In the genomic region with DNA sequence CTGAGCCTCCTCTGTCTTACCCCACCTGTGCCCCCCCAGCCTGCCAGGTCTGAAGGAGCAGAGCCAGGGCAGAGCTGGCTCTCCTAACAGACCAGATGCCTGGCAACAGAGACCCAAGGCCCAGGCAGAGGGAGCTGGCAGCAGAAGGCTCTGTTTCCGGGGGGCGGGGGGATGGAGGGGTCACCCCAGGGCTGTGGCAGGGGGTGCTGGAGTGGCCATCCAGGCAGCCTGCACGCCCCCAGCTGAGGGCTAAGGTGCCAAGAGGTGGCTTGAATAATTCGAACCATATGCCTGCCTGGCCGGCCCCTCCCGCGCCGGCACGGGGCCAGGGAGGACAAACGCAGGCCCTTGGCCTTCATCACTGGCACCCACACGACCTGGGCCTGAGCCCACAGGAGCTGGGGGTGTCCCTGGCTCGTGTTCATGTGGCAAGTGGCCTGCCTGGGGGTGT, we compare ENCODE assay signal across 14 cellular contexts. TPM values are rescaled to one million over a fixed set of nuclear protein-coding genes. Genes with fewer than 3 reads are reported as not detected.
DNase-seq lines count a peak whose midpoint lies in the region; ATAC-seq and TF ChIP-seq lines count a peak whose summit lies in the region.
"Had no signal": no experiment of that assay in that cellular context is flagged by ENCODE, and none has a peak within 500 bp of the region (broad histone marks: within the 10 kb centered on the region; RNA-seq: fewer than 3 reads in every experiment).

No MANE protein-coding gene starts in this region.

- H3K36me3 Mint-ChIP-seq in chondrocyte (ENCODE audit: low read depth): no peaks in the 10 kb centered on the region
- H3K36me3 Mint-ChIP-seq: CD4-positive, alpha-beta memory T cell had no signal

- ATAC-seq in SK-N-SH treated with all-trans-retinoic acid at 6 μM for 48 hours (peak; percentile 53), HG03565 (IDR thresholded peaks at IDR 0.05; ENCODE audit: unreplicated experiment) (no peak), GM21786 (IDR thresholded peaks at IDR 0.05; ENCODE audit: unreplicated experiment) (no peak)
- ATAC-seq: K562 had no signal

- DNase-seq in AG20443 (ENCODE audit: low spot score) (peak; percentile 50), GM03348 (ENCODE audit: low spot score) (peak; percentile 62), islet precursor cell (peak; percentile 36), chondrocyte (ENCODE audit: low spot score) (no peak), epidermal melanocyte (ENCODE audit: insufficient read length, low spot score) (no peak)
- DNase-seq: CD4-positive, alpha-beta memory T cell; HCEC 1CT; NCI-H2227 treated with DMSO at 0.1 percent for 48 hours; NCI-H69 had no signal

- TF ChIP-seq CTCF in chondrocyte (IDR thresholded peaks at IDR 0.05): no peak

- no peaks in the 10 kb centered on the region for H3K9me3 Mint-ChIP-seq in chondrocyte (ENCODE audit: low read depth)
- H3K9me3 Mint-ChIP-seq: CD4-positive, alpha-beta memory T cell had no signal

- no peak overlapping the region for H3K27ac Mint-ChIP-seq in chondrocyte (ENCODE audit: unreplicated experiment)
- H3K27ac Mint-ChIP-seq: CD4-positive, alpha-beta memory T cell had no signal

- no peak overlapping the region for H3K4me3 Mint-ChIP-seq in chondrocyte (ENCODE audit: unreplicated experiment)
- H3K4me3 Mint-ChIP-seq: CD4-positive, alpha-beta memory T cell had no signal

- H3K27me3 Mint-ChIP-seq in chondrocyte (ENCODE audit: low read depth): no peaks in the 10 kb centered on the region

- H3K4me1 Mint-ChIP-seq in chondrocyte (ENCODE audit: low read depth): peaks cover 13% of the 10 kb centered on the region
- H3K4me1 Mint-ChIP-seq: CD4-positive, alpha-beta memory T cell had no signal

TF ChIP-seq in SK-N-SH treated with all-trans-retinoic acid at 6 μM for 48 hours, 23 proteins besides CTCF, POLR2A, EP300 and RAD21:
- TF ChIP-seq TCF4 (CRISPR knock-in tag; IDR thresholded peaks at IDR 0.05; ENCODE audit: borderline replicate concordance) (0 out of 2 replicates have a peak, but pooled peaks have one; percentile 68), CSDC2 (CRISPR knock-in tag; IDR thresholded peaks at IDR 0.05) (no peak), ESRRG (CRISPR knock-in tag; IDR thresholded peaks at IDR 0.05) (no peak)

RNA-seq across cellular contexts. Expression of a gene that starts 16.0 kb away (rescaled TPM):
- 32.4 to 50.5 TPM (median 33.6 TPM) in 3 replicates for total RNA-seq in chondrocyte

RNA-seq across cellular contexts. Expression of a gene that starts 41.5 kb away (rescaled TPM):
- total RNA-seq in chondrocyte: 20.1 to 32.4 TPM (median 21.4 TPM) in 3 replicates

RNA-seq across cellular contexts. Expression of a gene that starts 46.8 kb away (rescaled TPM):
- 24.0 to 32.3 TPM (median 27.0 TPM) in 3 replicates for total RNA-seq in chondrocyte

RNA-seq across cellular contexts. Expression of a gene that starts 47.6 kb away (rescaled TPM):
- not detected in 3 replicates for total RNA-seq in chondrocyte
- total RNA-seq: A673; CD4-positive, alpha-beta memory T cell; K562 had no signal

Comparison
In these comparisons a context has a peak if more than half of its experiments do, and no peak if none do; other contexts are left out.
1. DNase-seq: peak in AG20443 (single experiment), GM03348 (single experiment) and islet precursor cell (single experiment); none in chondrocyte (single experiment) and epidermal melanocyte (single experiment).